31 cellular contexts compared by ENCODE assay signal in genomic region chr6:168227840-168228239, GRCh38.
"Had no signal": no experiment of that assay in that cellular context is flagged by ENCODE, and none has a peak within 500 bp of the region (broad histone marks: within the 10 kb centered on the region; RNA-seq: fewer than 3 reads in every experiment).

No MANE protein-coding gene starts in this region.

- H3K4me1 ChIP-seq: adrenal gland, body of pancreas had no signal

- H3K9me3 ChIP-seq: adrenal gland, body of pancreas, breast epithelium had no signal

- H3K4me3 ChIP-seq: adrenal gland, body of pancreas, breast epithelium had no signal

- DNase-seq: activated B cell treated with CpG ODN at 0.5 μM for 24 hours; activated CD4-positive, alpha-beta memory T cell treated with anti-CD3 and anti-CD28 coated beads for 36 hours; activated CD4-positive, alpha-beta T cell treated with anti-CD3 and anti-CD28 coated beads for 4 hours; activated CD4-positive, alpha-beta T cell treated with anti-CD3 and anti-CD28 coated beads, Interleukin-2, amount 10 ng/mL, durations not matched to agents 24 days and 14 days; activated CD4-positive, alpha-beta T cell treated with anti-CD3 and anti-CD28 coated beads, Interleukin-2, amount 50 U/mL, for 1 hour; activated CD4-positive, alpha-beta T cell treated with anti-CD3 and anti-CD28 coated beads, Interleukin-2, amount 50 U/mL, for 4 hours; activated CD4-positive, CD25-positive, alpha-beta regulatory T cell treated with anti-CD3 and anti-CD28 coated beads, Interleukin-2, amount 50 U/mL, for 72 hours; activated CD8-positive, alpha-beta memory T cell treated with anti-CD3 and anti-CD28 coated beads, Interleukin-2, amount 50 U/mL, for 4 hours; activated CD8-positive, alpha-beta T cell treated with anti-CD3 and anti-CD28 coated beads for 36 hours; activated effector memory CD4-positive, alpha-beta T cell treated with anti-CD3 and anti-CD28 coated beads, Interleukin-2, amount 50 U/mL, for 16 hours; activated gamma-delta T cell treated with Interleukin-2 at 50 U/mL for 16 hours; activated naive CD4-positive, alpha-beta T cell; activated naive CD4-positive, alpha-beta T cell treated with anti-CD3 and anti-CD28 coated beads for 36 hours; activated naive CD4-positive, alpha-beta T cell treated with anti-CD3 and anti-CD28 coated beads, Interleukin-2, amount 50 U/mL, for 16 hours; activated naive CD8-positive, alpha-beta T cell treated with anti-CD3 and anti-CD28 coated beads for 36 hours; activated T-cell treated with anti-CD3 and anti-CD28 coated beads for 4 hours; activated T-cell treated with anti-CD3 and anti-CD28 coated beads, Interleukin-2, amount 50 U/mL, for 1 hour; activated T-cell treated with anti-CD3 and anti-CD28 coated beads, Interleukin-2, amount 50 U/mL, for 4 hours; activated T-cell treated with anti-CD3 and anti-CD28 coated beads, Interleukin-2, amount 50 U/mL, for 72 hours; adrenal gland; amniotic stem cell; aorta; body of pancreas; brain microvascular endothelial cell; central memory CD4-positive, alpha-beta T cell; T-helper 1 cell; T-helper 2 cell; T-helper 9 cell had no signal

- H3K36me3 ChIP-seq: adrenal gland, brain microvascular endothelial cell, breast epithelium had no signal

- H3K27ac ChIP-seq: adrenal gland, body of pancreas, brain microvascular endothelial cell, VCaP had no signal

- ATAC-seq: activated CD8-positive, alpha-beta T cell treated with anti-CD3 and anti-CD28 coated beads for 36 hours; activated naive CD4-positive, alpha-beta T cell treated with anti-CD3 and anti-CD28 coated beads, Interleukin-2, amount 50 U/mL, for 72 hours; activated T-cell treated with anti-CD3 and anti-CD28 coated beads, Interleukin-2, amount 50 U/mL, for 4 hours; activated T-cell treated with anti-CD3 and anti-CD28 coated beads, Interleukin-2, amount 50 U/mL, for 72 hours; body of pancreas had no signal

- H3K27me3 ChIP-seq: body of pancreas, brain microvascular endothelial cell, breast epithelium had no signal
